24 cellular contexts compared by ENCODE assay signal in the genomic region with DNA sequence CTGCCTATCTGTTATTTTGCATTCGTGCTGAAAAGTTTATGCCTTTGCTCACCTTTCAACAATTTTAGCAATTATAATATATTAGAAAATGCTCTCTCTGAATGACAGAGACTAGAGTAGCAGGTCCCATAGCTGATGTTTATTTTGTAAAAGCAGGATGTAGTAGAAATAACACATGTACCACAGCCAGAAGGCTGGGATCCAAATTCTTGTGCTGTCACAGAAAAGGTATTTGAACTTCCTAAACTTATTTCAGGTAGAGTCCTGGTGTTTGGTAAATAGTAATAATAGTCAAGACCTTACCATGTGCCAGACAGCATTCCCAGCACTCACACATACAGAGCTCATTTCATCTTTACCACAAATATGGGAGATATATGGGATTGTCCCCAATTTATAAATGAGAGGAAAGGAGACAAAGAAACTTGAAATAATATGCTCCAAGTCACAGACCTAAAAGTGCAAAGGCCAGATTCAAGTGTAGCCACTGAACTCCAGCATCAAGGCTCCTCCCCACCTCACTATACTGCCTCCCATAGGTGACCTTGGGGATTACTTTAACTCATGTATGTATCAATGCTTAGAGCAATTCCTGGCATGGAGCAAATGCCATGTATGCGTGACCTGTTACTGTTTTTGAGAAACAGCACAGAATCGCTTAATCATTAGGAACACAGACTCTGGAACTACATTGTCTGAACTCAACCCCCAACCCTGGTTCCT.
A peak's percentile ranks its signal among the peaks of the same experiment; 100 is the strongest.
DNase-seq lines count a peak whose midpoint lies in the region; TF ChIP-seq lines count a peak whose summit lies in the region.
"Had no signal": no experiment of that assay in that cellular context is flagged by ENCODE, and none has a peak within 500 bp of the region (broad histone marks: within the 10 kb centered on the region; RNA-seq: fewer than 3 reads in every experiment).

No MANE protein-coding gene starts in this region.

- H3K79me2 ChIP-seq in H9 (ENCODE audit: insufficient read depth, low read length) (no peaks in the 10 kb centered on the region), OCI-LY1 (ENCODE audit: insufficient read depth, low read length) (no peaks in the 10 kb centered on the region)

- no peak overlapping the region for H2BK20ac ChIP-seq in H9 (ENCODE audit: low read depth, low read length, poor library complexity, severe bottlenecking)

- no peak overlapping the region for H4K91ac ChIP-seq in H9 (ENCODE audit: insufficient read length, low read depth, low read length)

- no peaks in the 10 kb centered on the region for H3K79me1 ChIP-seq in H9 (ENCODE audit: insufficient read depth, low read depth, low read length, poor library complexity, severe bottlenecking)

- H3K4me2 ChIP-seq in H9 (ENCODE audit: insufficient read depth, insufficient read length, low read length) (no peak overlapping the region), OCI-LY1 (ENCODE audit: low read length) (no peak overlapping the region)

- H2BK120ac ChIP-seq in H9 (ENCODE audit: low read depth, low read length, poor library complexity, severe bottlenecking), result no peak overlapping the region

- no peaks in the 10 kb centered on the region for H3K9me3 ChIP-seq in H9 (ENCODE audit: control insufficient read depth, low read depth, low read length)
- no peaks in the 10 kb centered on the region for H3K9me3 ChIP-seq in OCI-LY1 (ENCODE audit: low read length)
- H3K9me3 ChIP-seq in endodermal cell (ENCODE audit: control insufficient read depth, low read length), result no peaks in the 10 kb centered on the region
- no peaks in the 10 kb centered on the region for H3K9me3 ChIP-seq in prostate gland
- H3K9me3 ChIP-seq: ovary, sigmoid colon had no signal

- H3K4me1 Mint-ChIP-seq in H9 (no peaks in the 10 kb centered on the region), endodermal cell (no peaks in the 10 kb centered on the region)
- H3K4me1 Mint-ChIP-seq: activated naive CD4-positive, alpha-beta T cell treated with anti-CD3 and anti-CD28 coated beads, Interleukin-2, amount 10 ng/mL, durations not matched to agents 7 days and 5 days; CD4-positive, CD25-positive, alpha-beta regulatory T cell; stimulated activated effector memory CD8-positive, alpha-beta T cell treated with anti-CD3 and anti-CD28 coated beads, Interleukin-12 subunit alpha, Interleukin-12 subunit beta, amount 100 ng/mL, for 72 hours had no signal

- no peak for TF ChIP-seq POLR2A in prostate gland (IDR thresholded peaks at IDR 0.05)

- DNase-seq in H9, result no peak
- no peak for DNase-seq in endodermal cell
- peak; percentile 34 for DNase-seq in prostate gland (ENCODE audit: low spot score)
- no peak for DNase-seq in NCI-H1436 treated with DMSO at 0.1 percent for 48 hours (lab: John Stamatoyannopoulos, UW)
- no peak for DNase-seq in activated CD8-positive, alpha-beta memory T cell treated with anti-CD3 and anti-CD28 coated beads for 24 hours
- no peak for DNase-seq in NCI-H510A treated with DMSO at 0.1 percent for 48 hours (lab: John Stamatoyannopoulos, UW)
- DNase-seq: activated naive CD4-positive, alpha-beta T cell treated with anti-CD3 and anti-CD28 coated beads, Interleukin-2, amount 10 ng/mL, durations not matched to agents 7 days and 5 days; CD4-positive, CD25-positive, alpha-beta regulatory T cell; effector memory CD4-positive, alpha-beta T cell; foreskin melanocyte; H7; heart right ventricle; left cardiac atrium; mammary epithelial cell; NCI-H1436; NCI-H82; nephron progenitor cell; ovary; sigmoid colon; stimulated activated CD4-positive, alpha-beta T cell treated with anti-CD3 and anti-CD28 coated beads, Interleukin-4, amount 100 ng/mL, for 24 hours; substantia nigra had no signal

- no peak overlapping the region for H3K4me3 Mint-ChIP-seq in H9
- no peak overlapping the region for H3K4me3 Mint-ChIP-seq in endodermal cell
- H3K4me3 Mint-ChIP-seq: activated naive CD4-positive, alpha-beta T cell treated with anti-CD3 and anti-CD28 coated beads, Interleukin-2, amount 10 ng/mL, durations not matched to agents 7 days and 5 days; CD4-positive, CD25-positive, alpha-beta regulatory T cell; nephron progenitor cell; stimulated activated effector memory CD8-positive, alpha-beta T cell treated with anti-CD3 and anti-CD28 coated beads, Interleukin-12 subunit alpha, Interleukin-12 subunit beta, amount 100 ng/mL, for 72 hours had no signal

- H3K23me2 ChIP-seq in H9 (ENCODE audit: insufficient read length, low read depth, low read length, poor library complexity, severe bottlenecking), result no peaks in the 10 kb centered on the region

- H3K36me3 Mint-ChIP-seq in H9 (ENCODE audit: insufficient read depth in 1 of 3, low read depth in 3 of 3) (no peaks in the 10 kb centered on the region; a peak in 1 of 7 replicates), endodermal cell (ENCODE audit: low read depth) (peaks cover 8% of the 10 kb centered on the region)
- H3K36me3 Mint-ChIP-seq: activated naive CD4-positive, alpha-beta T cell treated with anti-CD3 and anti-CD28 coated beads, Interleukin-2, amount 10 ng/mL, durations not matched to agents 7 days and 5 days; CD4-positive, CD25-positive, alpha-beta regulatory T cell; stimulated activated effector memory CD8-positive, alpha-beta T cell treated with anti-CD3 and anti-CD28 coated beads, Interleukin-12 subunit alpha, Interleukin-12 subunit beta, amount 100 ng/mL, for 72 hours had no signal

- H3K27me3 ChIP-seq in H9 (ENCODE audit: insufficient read depth, low read length) (no peaks in the 10 kb centered on the region), OCI-LY1 (ENCODE audit: insufficient read depth, low read length) (no peaks in the 10 kb centered on the region), endodermal cell (ENCODE audit: control insufficient read depth, insufficient read depth, low read length, poor library complexity, severe bottlenecking) (no peaks in the 10 kb centered on the region), prostate gland (replicated peaks; ENCODE audit: insufficient read depth) (no peaks in the 10 kb centered on the region)
- H3K27me3 ChIP-seq: heart right ventricle, ovary, sigmoid colon had no signal

- no peaks in the 10 kb centered on the region; the same call in 1 of the 2 replicates for H3K27me3 Mint-ChIP-seq in H9 (ENCODE audit: low read depth)
- H3K27me3 Mint-ChIP-seq in endodermal cell (ENCODE audit: insufficient read depth), result no peaks in the 10 kb centered on the region
- H3K27me3 Mint-ChIP-seq: activated naive CD4-positive, alpha-beta T cell treated with anti-CD3 and anti-CD28 coated beads, Interleukin-2, amount 10 ng/mL, durations not matched to agents 7 days and 5 days; CD4-positive, CD25-positive, alpha-beta regulatory T cell had no signal

- no peak overlapping the region for H2BK15ac ChIP-seq in H9 (ENCODE audit: low read depth, low read length)

- H4K5ac ChIP-seq in H9 (ENCODE audit: insufficient read length, low read depth, low read length), result no peak overlapping the region

- H3K27ac ChIP-seq in H9 (ENCODE audit: insufficient read length, low read depth, low read length) (no peak overlapping the region), OCI-LY1 (ENCODE audit: low read depth, low read length, poor library complexity, severe bottlenecking) (no peak overlapping the region), endodermal cell (ENCODE audit: low read depth, low read length) (no peak overlapping the region), prostate gland (no peak overlapping the region)
- H3K27ac ChIP-seq: coronary artery, heart right ventricle, ovary, sigmoid colon had no signal

- H3K56ac ChIP-seq in H9 (ENCODE audit: insufficient read length, low read depth, low read length), result no peak overlapping the region

- H2AFZ ChIP-seq in H9 (ENCODE audit: low read length) (no peak overlapping the region), OCI-LY1 (ENCODE audit: low read length) (no peak overlapping the region)

- H3K27ac Mint-ChIP-seq in H9, result no peak overlapping the region
- H3K27ac Mint-ChIP-seq in endodermal cell, result no peak overlapping the region
- H3K27ac Mint-ChIP-seq: activated naive CD4-positive, alpha-beta T cell treated with anti-CD3 and anti-CD28 coated beads, Interleukin-2, amount 10 ng/mL, durations not matched to agents 7 days and 5 days; CD4-positive, CD25-positive, alpha-beta regulatory T cell; nephron progenitor cell; stimulated activated effector memory CD8-positive, alpha-beta T cell treated with anti-CD3 and anti-CD28 coated beads, Interleukin-12 subunit alpha, Interleukin-12 subunit beta, amount 100 ng/mL, for 72 hours had no signal

- no peak overlapping the region for H2BK12ac ChIP-seq in H9 (ENCODE audit: insufficient read length, low read depth, low read length)

- no peaks in the 10 kb centered on the region for H3K9me2 ChIP-seq in OCI-LY1 (ENCODE audit: low read depth, low read length)

- no peaks in the 10 kb centered on the region for H3F3A ChIP-seq in OCI-LY1 (ENCODE audit: insufficient read depth, low read length)

- no peak overlapping the region for H2BK5ac ChIP-seq in H9 (ENCODE audit: insufficient read length, low read length)

- no peaks in the 10 kb centered on the region for H3K36me3 ChIP-seq in OCI-LY1 (ENCODE audit: insufficient read depth, low read length)
- H3K36me3 ChIP-seq in endodermal cell (ENCODE audit: control insufficient read depth, insufficient read depth, low read length), result peaks cover 10% of the 10 kb centered on the region
- no peaks in the 10 kb centered on the region for H3K36me3 ChIP-seq in prostate gland
- H3K36me3 ChIP-seq: ovary had no signal

- intact Hi-C loops in prostate gland (cut with DNase I), result no loop called here

- TF ChIP-seq CTCF in H9 (conservative IDR thresholded peaks at IDR 0.05) (peak; percentile 50), OCI-LY1 (IDR thresholded peaks at IDR 0.05; ENCODE audit: low read length) (peak; percentile 15; the same call in 1 of the 2 replicates), endodermal cell (conservative IDR thresholded peaks at IDR 0.05) (peak; percentile 47), prostate gland (IDR thresholded peaks at IDR 0.05) (no peak)

- no CpG with 5 or more reads among the region's 3 CpGs for WGBS in H9 (ENCODE audit: extremely low coverage, insufficient read length, low lambda C conversion rate)
- 78 to 100% methylated on average over 2 to 3 of the region's 3 CpGs for WGBS in endodermal cell (ENCODE audit: insufficient coverage in 1 of 2, insufficient read length in 1 of 2), 2 experiments
- WGBS in prostate gland, result 74% methylated on average over 3 of the region's 3 CpGs

- H4K20me1 ChIP-seq in H9 (ENCODE audit: control insufficient read depth, insufficient read depth, insufficient read length) (no peaks in the 10 kb centered on the region), OCI-LY1 (ENCODE audit: insufficient read depth, low read length) (no peaks in the 10 kb centered on the region)

- H3K23ac ChIP-seq in H9 (ENCODE audit: insufficient read length, low read depth, low read length), result no peak overlapping the region

- no peak overlapping the region for H3K9ac ChIP-seq in H9 (ENCODE audit: extremely low read depth, insufficient read length, low read length)
- H3K9ac ChIP-seq in OCI-LY1 (ENCODE audit: low read length), result no peak overlapping the region
- H3K9ac ChIP-seq in endodermal cell (ENCODE audit: extremely low read depth, low read length, poor library complexity, severe bottlenecking), result no peak overlapping the region

- no peak overlapping the region for H3K18ac ChIP-seq in H9 (ENCODE audit: insufficient read length, low read depth, low read length)

- H3K9me3 Mint-ChIP-seq in H9 (no peaks in the 10 kb centered on the region), endodermal cell (peaks cover 7% of the 10 kb centered on the region)
- H3K9me3 Mint-ChIP-seq: activated naive CD4-positive, alpha-beta T cell treated with anti-CD3 and anti-CD28 coated beads, Interleukin-2, amount 10 ng/mL, durations not matched to agents 7 days and 5 days had no signal

- H3K4me3 ChIP-seq in OCI-LY1 (ENCODE audit: low read depth, low read length, poor library complexity, severe bottlenecking) (no peak overlapping the region), endodermal cell (ENCODE audit: low read length) (no peak overlapping the region), prostate gland (no peak overlapping the region)
- H3K4me3 ChIP-seq: coronary artery, heart right ventricle, ovary, sigmoid colon had no signal

- no peak overlapping the region for H3K14ac ChIP-seq in H9 (ENCODE audit: insufficient read depth, low read length)

- no peak overlapping the region for H2AK5ac ChIP-seq in H9 (ENCODE audit: insufficient read length, low read length)

- no peak overlapping the region for H3T11ph ChIP-seq in H9 (ENCODE audit: low read length)

- no peak overlapping the region for H4K8ac ChIP-seq in H9 (replicated peaks; ENCODE audit: insufficient read length, low read depth, low read length)

- no peak overlapping the region for H3K4ac ChIP-seq in H9 (ENCODE audit: low read depth, low read length)

- H3K4me1 ChIP-seq in H9 (ENCODE audit: insufficient read depth, low read length), result no peaks in the 10 kb centered on the region
- no peaks in the 10 kb centered on the region for H3K4me1 ChIP-seq in OCI-LY1 (ENCODE audit: insufficient read depth, low read length, severe bottlenecking)
- H3K4me1 ChIP-seq in endodermal cell (ENCODE audit: control insufficient read depth, insufficient read depth, low read length), result no peaks in the 10 kb centered on the region
- peaks cover 4% of the 10 kb centered on the region for H3K4me1 ChIP-seq in prostate gland (replicated peaks)

Comparison
In these comparisons a context has a peak if more than half of its experiments do, and no peak if none do; other contexts are left out.
1. CTCF ChIP-seq: peak in H9 (single experiment), OCI-LY1 (single experiment) and endodermal cell (single experiment); none in prostate gland (0 of 4).